ENCODE assay signal across 8 cellular contexts in the genomic region with DNA sequence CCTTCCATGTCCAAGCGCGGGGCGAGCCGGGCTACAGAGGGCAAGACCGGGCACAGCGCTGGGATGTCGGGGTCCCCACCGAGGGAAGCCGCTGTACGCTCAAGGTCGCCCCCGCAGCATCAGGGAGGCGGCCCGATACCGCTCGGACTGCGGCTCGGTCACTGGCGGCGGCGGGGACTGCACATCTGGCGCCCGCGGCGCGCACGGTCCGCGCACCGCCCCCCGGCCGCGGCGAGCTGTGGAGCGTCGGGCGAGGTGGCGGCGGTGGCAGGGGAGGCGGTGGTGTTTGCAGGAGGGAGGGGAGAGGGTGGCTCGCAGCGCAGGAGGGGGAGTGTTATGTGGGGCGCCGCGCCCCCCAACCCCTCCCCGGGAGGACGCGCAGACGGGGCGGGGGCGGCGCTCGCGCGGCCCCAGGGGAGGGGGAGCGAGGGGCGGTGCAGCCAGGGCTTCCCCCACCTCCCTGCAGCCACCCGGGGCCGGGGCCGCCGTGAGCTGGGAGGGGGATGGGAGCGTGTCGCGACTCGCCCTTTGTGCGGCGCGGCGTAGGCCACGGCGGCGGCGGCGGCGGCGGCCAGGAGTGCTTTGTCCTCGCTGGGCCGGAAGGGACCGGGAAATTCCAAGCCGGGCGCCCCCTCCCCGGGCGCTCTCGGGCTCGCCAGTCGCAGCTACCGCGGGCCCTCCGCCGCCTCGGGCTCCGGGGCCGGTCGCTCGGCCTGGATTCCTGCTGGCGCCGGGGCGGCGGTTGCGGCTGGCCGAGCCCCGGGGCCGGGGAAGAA. TPM values are rescaled to one million over a fixed set of nuclear protein-coding genes. Genes with fewer than 3 reads are reported as not detected.
A peak's percentile ranks its signal among the peaks of the same experiment; 100 is the strongest.
DNase-seq lines count a peak whose midpoint lies in the region; ATAC-seq and TF ChIP-seq lines count a peak whose summit lies in the region.

A gene (minus strand): TSS at position 309 of the 776 bp plus-strand sequence. CDS start 301 bp downstream, at position 8.

- peaks cover 4 to 23% (median 9%) of the 10 kb centered on the region in 4 donors for H3K4me1 Mint-ChIP-seq in CD4-positive, alpha-beta memory T cell
- peaks cover 8% of the 10 kb centered on the region for H3K4me1 Mint-ChIP-seq in stimulated activated memory B cell treated with anti-CD40 and anti-IgM and Interleukin-4, amounts not matched to agents 10 μg/mL and 1 μg/mL and 100 μg/mL, for 72 hours

- H3K4me1 ChIP-seq in CD4-positive, alpha-beta memory T cell (ENCODE audit: insufficient read depth, low read length) = no peaks in the 10 kb centered on the region
- H3K4me1 ChIP-seq in left lung = peaks cover 17 to 39% of the 10 kb centered on the region in 2 donors

- H3K27ac ChIP-seq in CD4-positive, alpha-beta memory T cell (ENCODE audit: low read depth, low read length) = no peak within 1 kb of the TSS
- no peak within 1 kb of the TSS for H3K27ac ChIP-seq in SK-N-MC
- peak within 1 kb of the TSS; percentile 88 to 100 (median 99) for H3K27ac ChIP-seq in dorsolateral prefrontal cortex
- H3K27ac ChIP-seq in left lung = peak within 1 kb of the TSS; percentile 85 to 88

- POLR2A ChIA-PET in CD4-positive, alpha-beta memory T cell (lab: Charles Lee; ENCODE audit: partially characterized antibody) = no interaction called here

- peaks cover 47 to 62% of the 10 kb centered on the region in 2 donors for H3K27me3 Mint-ChIP-seq in CD4-positive, alpha-beta memory T cell
- peaks cover 71% of the 10 kb centered on the region for H3K27me3 Mint-ChIP-seq in stimulated activated memory B cell treated with anti-CD40 and anti-IgM and Interleukin-4, amounts not matched to agents 10 μg/mL and 1 μg/mL and 100 μg/mL, for 72 hours

- no peaks in the 10 kb centered on the region for H3K36me3 Mint-ChIP-seq in CD4-positive, alpha-beta memory T cell
- no peaks in the 10 kb centered on the region for H3K36me3 Mint-ChIP-seq in stimulated activated memory B cell treated with anti-CD40 and anti-IgM and Interleukin-4, amounts not matched to agents 10 μg/mL and 1 μg/mL and 100 μg/mL, for 72 hours

- peak within 1 kb of the TSS in 2 of 7 donors; percentile 30 to 54 for H3K27ac Mint-ChIP-seq in CD4-positive, alpha-beta memory T cell
- no peak within 1 kb of the TSS for H3K27ac Mint-ChIP-seq in stimulated activated memory B cell treated with anti-CD40 and anti-IgM and Interleukin-4, amounts not matched to agents 10 μg/mL and 1 μg/mL and 100 μg/mL, for 72 hours

- DNase-seq in CD4-positive, alpha-beta memory T cell = peak in 1 of 5 donors; percentile 4
- DNase-seq in HFF-Myc (ENCODE audit: extremely low read depth, low read depth) = no peak
- no peak for DNase-seq in SK-N-MC (ENCODE audit: low read depth, low spot score)
- DNase-seq in dorsolateral prefrontal cortex = peak; percentile 58 to 90 (median 72)
- peak; percentile 65 to 86 for DNase-seq in left lung
- DNase-seq in stimulated activated naive CD4-positive, alpha-beta T cell treated with Interleukin-2 at 50 U/mL for 16 hours (lab: John Stamatoyannopoulos, UW) = no peak

- TF ChIP-seq CTCF in HFF-Myc (IDR thresholded peaks at IDR 0.05; ENCODE audit: low read depth, low read length, missing control alignments) = no peak
- TF ChIP-seq CTCF in dorsolateral prefrontal cortex (IDR thresholded peaks at IDR 0.05 in 54 of 56, conservative IDR thresholded peaks at IDR 0.05 in 2 of 56; ENCODE audit: low read depth in 1 of 56, partially characterized antibody in 56 of 56) = peak in 16 of 56 donors; percentile 0 to 54 (median 18)
- no peak for TF ChIP-seq CTCF in left lung (IDR thresholded peaks at IDR 0.05)

- H3K9me3 ChIP-seq in CD4-positive, alpha-beta memory T cell (ENCODE audit: control insufficient read depth in 1 of 2, low read length in 2 of 2) = no peaks in the 10 kb centered on the region
- H3K9me3 ChIP-seq in SK-N-MC (ENCODE audit: low read depth, low read length) (no peaks in the 10 kb centered on the region), left lung (no peaks in the 10 kb centered on the region)

- CTCF ChIA-PET in CD4-positive, alpha-beta memory T cell (lab: Charles Lee; ENCODE audit: partially characterized antibody) = interaction anchor here (7.5 kb wide), 1 partner anchor 720 kb away, joined by 84 read pairs; no protein-coding TSS in a partner anchor

- no peaks in the 10 kb centered on the region for H3K36me3 ChIP-seq in CD4-positive, alpha-beta memory T cell (ENCODE audit: insufficient read depth, low read length)
- H3K36me3 ChIP-seq in SK-N-MC (ENCODE audit: insufficient read depth, low read length) (no peaks in the 10 kb centered on the region), left lung (no peaks in the 10 kb centered on the region)

- H3K9ac ChIP-seq in SK-N-MC (ENCODE audit: insufficient read length) = peak within 1 kb of the TSS; percentile 73

- ATAC-seq in left lung (peak; percentile 75), HG03520 (IDR thresholded peaks at IDR 0.05; ENCODE audit: unreplicated experiment) (no peak)
- peak; percentile 52 for ATAC-seq in stimulated activated memory B cell treated with anti-CD40 and anti-IgM and Interleukin-4, amounts not matched to agents 10 μg/mL and 1 μg/mL and 100 μg/mL, for 72 hours

- H3K4me3 ChIP-seq in CD4-positive, alpha-beta memory T cell (ENCODE audit: low read length in 2 of 2) = no peak within 1 kb of the TSS
- peak within 1 kb of the TSS; percentile 53 for H3K4me3 ChIP-seq in HFF-Myc (replicated peaks; ENCODE audit: low read depth, low read length)
- peak within 1 kb of the TSS; percentile 84 for H3K4me3 ChIP-seq in SK-N-MC
- peak within 1 kb of the TSS; percentile 70 to 98 (median 90) for H3K4me3 ChIP-seq in dorsolateral prefrontal cortex
- peak within 1 kb of the TSS; percentile 45 to 53 for H3K4me3 ChIP-seq in left lung

- H3K4me3 Mint-ChIP-seq in CD4-positive, alpha-beta memory T cell = peak within 1 kb of the TSS; percentile 33 to 77 (median 72)
- peak within 1 kb of the TSS; percentile 64 for H3K4me3 Mint-ChIP-seq in stimulated activated memory B cell treated with anti-CD40 and anti-IgM and Interleukin-4, amounts not matched to agents 10 μg/mL and 1 μg/mL and 100 μg/mL, for 72 hours

- H3K27me3 ChIP-seq in CD4-positive, alpha-beta memory T cell (ENCODE audit: insufficient read depth, low read length) = peaks cover 20% of the 10 kb centered on the region
- H3K27me3 ChIP-seq in dorsolateral prefrontal cortex = no peaks in the 10 kb centered on the region
- H3K27me3 ChIP-seq in left lung = peaks cover 9 to 78% of the 10 kb centered on the region in 2 donors

- intact Hi-C loops in CD4-positive, alpha-beta memory T cell (cut with micrococcal nuclease) = no loop called here
- intact Hi-C loops in dorsolateral prefrontal cortex (cut with DNase I) = loop anchor here (5.0 to 10.0 kb wide), 9 partner anchors 57 to 717 kb away; a partner anchor contains a TSS
- intact Hi-C loops in left lung (cut with DNase I) = loop anchor here in 1 of 2 donors (5.0 kb wide), 1 partner anchor 717 kb away; no protein-coding TSS in a partner anchor

- H3K9me3 Mint-ChIP-seq in CD4-positive, alpha-beta memory T cell = peaks cover 0 to 9% (median 0%) of the 10 kb centered on the region in 8 donors
- H3K9me3 Mint-ChIP-seq in stimulated activated memory B cell treated with anti-CD40 and anti-IgM and Interleukin-4, amounts not matched to agents 10 μg/mL and 1 μg/mL and 100 μg/mL, for 72 hours = peaks cover 2% of the 10 kb centered on the region

RNA-seq across cellular contexts. Expression of the gene that starts here (rescaled TPM):
- total RNA-seq in CD4-positive, alpha-beta memory T cell = not detected
- polyA plus RNA-seq in CD4-positive, alpha-beta memory T cell = not detected
- total RNA-seq in dorsolateral prefrontal cortex (100 to 1,000 TPM in 82 of 120 experiments, 10 to 100 TPM in 38; 44.5 to 165 (median 114) TPM), left lung (10 to 100 TPM; 11.0 to 11.7 TPM)

Comparison
In these comparisons a context has a peak if more than half of its experiments do, and no peak if none do; other contexts are left out.
1. RNA of the gene that starts here (total RNA-seq): 44.5 to 165 TPM in dorsolateral prefrontal cortex and 11.0 to 11.7 TPM in left lung; not detected in CD4-positive, alpha-beta memory T cell; every median in the first group is over 10 times any median in the second.
2. DNase-seq: peak in dorsolateral prefrontal cortex (10 of 10) and left lung (2 of 2); none in HFF-Myc (single experiment), SK-N-MC (single experiment) and stimulated activated naive CD4-positive, alpha-beta T cell treated with Interleukin-2 at 50 U/mL for 16 hours (single experiment).
3. H3K27ac ChIP-seq: peak in dorsolateral prefrontal cortex (59 of 59) and left lung (2 of 2); none in CD4-positive, alpha-beta memory T cell (single experiment) and SK-N-MC (single experiment).
4. H3K4me3 ChIP-seq: peak in HFF-Myc (single experiment), SK-N-MC (single experiment), dorsolateral prefrontal cortex (59 of 59) and left lung (2 of 2); none in CD4-positive, alpha-beta memory T cell (0 of 2).